In the genomic region with DNA sequence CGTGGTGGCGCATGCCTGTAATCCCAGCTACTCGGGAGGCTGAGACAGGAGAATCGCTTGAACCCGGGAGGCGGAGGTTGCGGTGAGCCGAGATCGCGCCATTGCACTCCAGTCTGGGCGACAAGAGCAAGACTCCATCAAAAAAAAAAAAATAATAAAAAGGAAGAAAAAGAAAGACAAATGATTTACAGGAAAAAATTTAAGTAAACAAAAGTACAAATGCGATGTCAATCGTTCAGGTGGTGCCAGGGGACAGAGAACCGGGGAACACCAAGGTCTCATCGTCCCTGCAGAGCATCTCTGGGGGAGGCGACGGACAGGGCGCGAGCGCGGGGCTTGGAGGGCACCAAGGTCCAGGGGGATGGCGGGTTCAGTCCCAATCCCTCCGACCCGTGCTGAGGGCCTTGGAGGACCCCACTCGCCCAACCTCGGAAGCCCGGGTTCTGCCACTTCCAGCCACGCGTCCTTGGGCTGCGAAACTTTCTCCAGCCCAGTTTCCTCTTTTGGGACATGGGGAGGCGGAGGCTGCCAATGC, we compare ENCODE assay signal across 1 cellular context.
TF ChIP-seq lines count a peak whose summit lies in the region.

No MANE protein-coding gene starts in this region.

TF ChIP-seq in GM23338, 12 proteins besides CTCF, POLR2A, EP300 and RAD21 (continued from another document):
- TF ChIP-seq, protein P1, sequence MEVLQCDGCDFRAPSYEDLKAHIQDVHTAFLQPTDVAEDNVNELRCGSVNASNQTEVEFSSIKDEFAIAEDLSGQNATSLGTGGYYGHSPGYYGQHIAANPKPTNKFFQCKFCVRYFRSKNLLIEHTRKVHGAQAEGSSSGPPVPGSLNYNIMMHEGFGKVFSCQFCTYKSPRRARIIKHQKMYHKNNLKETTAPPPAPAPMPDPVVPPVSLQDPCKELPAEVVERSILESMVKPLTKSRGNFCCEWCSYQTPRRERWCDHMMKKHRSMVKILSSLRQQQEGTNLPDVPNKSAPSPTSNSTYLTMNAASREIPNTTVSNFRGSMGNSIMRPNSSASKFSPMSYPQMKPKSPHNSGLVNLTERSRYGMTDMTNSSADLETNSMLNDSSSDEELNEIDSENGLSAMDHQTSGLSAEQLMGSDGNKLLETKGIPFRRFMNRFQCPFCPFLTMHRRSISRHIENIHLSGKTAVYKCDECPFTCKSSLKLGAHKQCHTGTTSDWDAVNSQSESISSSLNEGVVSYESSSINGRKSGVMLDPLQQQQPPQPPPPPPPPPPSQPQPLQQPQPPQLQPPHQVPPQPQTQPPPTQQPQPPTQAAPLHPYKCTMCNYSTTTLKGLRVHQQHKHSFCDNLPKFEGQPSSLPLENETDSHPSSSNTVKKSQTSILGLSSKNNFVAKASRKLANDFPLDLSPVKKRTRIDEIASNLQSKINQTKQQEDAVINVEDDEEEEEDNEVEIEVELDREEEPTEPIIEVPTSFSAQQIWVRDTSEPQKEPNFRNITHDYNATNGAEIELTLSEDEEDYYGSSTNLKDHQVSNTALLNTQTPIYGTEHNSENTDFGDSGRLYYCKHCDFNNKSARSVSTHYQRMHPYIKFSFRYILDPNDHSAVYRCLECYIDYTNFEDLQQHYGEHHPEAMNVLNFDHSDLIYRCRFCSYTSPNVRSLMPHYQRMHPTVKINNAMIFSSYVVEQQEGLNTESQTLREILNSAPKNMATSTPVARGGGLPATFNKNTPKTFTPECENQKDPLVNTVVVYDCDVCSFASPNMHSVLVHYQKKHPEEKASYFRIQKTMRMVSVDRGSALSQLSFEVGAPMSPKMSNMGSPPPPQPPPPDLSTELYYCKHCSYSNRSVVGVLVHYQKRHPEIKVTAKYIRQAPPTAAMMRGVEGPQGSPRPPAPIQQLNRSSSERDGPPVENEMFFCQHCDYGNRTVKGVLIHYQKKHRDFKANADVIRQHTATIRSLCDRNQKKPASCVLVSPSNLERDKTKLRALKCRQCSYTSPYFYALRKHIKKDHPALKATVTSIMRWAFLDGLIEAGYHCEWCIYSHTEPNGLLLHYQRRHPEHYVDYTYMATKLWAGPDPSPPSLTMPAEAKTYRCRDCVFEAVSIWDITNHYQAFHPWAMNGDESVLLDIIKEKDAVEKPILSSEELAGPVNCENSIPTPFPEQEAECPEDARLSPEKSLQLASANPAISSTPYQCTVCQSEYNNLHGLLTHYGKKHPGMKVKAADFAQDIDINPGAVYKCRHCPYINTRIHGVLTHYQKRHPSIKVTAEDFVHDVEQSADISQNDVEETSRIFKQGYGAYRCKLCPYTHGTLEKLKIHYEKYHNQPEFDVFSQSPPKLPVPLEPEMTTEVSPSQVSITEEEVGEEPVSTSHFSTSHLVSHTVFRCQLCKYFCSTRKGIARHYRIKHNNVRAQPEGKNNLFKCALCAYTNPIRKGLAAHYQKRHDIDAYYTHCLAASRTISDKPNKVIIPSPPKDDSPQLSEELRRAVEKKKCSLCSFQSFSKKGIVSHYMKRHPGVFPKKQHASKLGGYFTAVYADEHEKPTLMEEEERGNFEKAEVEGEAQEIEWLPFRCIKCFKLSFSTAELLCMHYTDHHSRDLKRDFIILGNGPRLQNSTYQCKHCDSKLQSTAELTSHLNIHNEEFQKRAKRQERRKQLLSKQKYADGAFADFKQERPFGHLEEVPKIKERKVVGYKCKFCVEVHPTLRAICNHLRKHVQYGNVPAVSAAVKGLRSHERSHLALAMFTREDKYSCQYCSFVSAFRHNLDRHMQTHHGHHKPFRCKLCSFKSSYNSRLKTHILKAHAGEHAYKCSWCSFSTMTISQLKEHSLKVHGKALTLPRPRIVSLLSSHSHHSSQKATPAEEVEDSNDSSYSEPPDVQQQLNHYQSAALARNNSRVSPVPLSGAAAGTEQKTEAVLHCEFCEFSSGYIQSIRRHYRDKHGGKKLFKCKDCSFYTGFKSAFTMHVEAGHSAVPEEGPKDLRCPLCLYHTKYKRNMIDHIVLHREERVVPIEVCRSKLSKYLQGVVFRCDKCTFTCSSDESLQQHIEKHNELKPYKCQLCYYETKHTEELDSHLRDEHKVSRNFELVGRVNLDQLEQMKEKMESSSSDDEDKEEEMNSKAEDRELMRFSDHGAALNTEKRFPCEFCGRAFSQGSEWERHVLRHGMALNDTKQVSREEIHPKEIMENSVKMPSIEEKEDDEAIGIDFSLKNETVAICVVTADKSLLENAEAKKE (CRISPR knock-in tag; IDR thresholded peaks at IDR 0.05), result no peak
- TF ChIP-seq JUNB (IDR thresholded peaks at IDR 0.05; ENCODE audit: unreplicated experiment) (no peak), POLR2AphosphoS5 (IDR thresholded peaks at IDR 0.05; ENCODE audit: low read depth) (no peak), CREB1 (CRISPR knock-in tag; IDR thresholded peaks at IDR 0.05; ENCODE audit: low read depth) (no peak), EZH2phosphoT487 (IDR thresholded peaks at IDR 0.05; ENCODE audit: unreplicated experiment) (no peak)
